In genomic region chr11:15114501-15115475, GRCh38 we compare ENCODE assay signal across 9 cellular contexts.
DNase-seq lines count a peak whose midpoint lies in the region; ATAC-seq lines count a peak whose summit lies in the region.
"Had no signal": no experiment of that assay in that cellular context is flagged by ENCODE, and none has a peak within 500 bp of the region (broad histone marks: within the 10 kb centered on the region; RNA-seq: fewer than 3 reads in every experiment).

Gene INSC, plus strand, starts transcription at chr11:15114923. Its CDS starts 34,252 bp downstream, at chr11:15149175.

- H3K4me1 ChIP-seq in iPS-18a (ENCODE audit: control insufficient read depth, low read depth, low read length) = no peaks in the 10 kb centered on the region

- H3K27ac Mint-ChIP-seq in stimulated activated naive B cell treated with anti-CD40 and anti-IgM and Interleukin-4, amounts not matched to agents 10 μg/mL and 1 μg/mL and 100 μg/mL, for 72 hours = peak within 1 kb of the TSS; percentile 94

- H3K9me3 Mint-ChIP-seq in stimulated activated naive B cell treated with anti-CD40 and anti-IgM and Interleukin-4, amounts not matched to agents 10 μg/mL and 1 μg/mL and 100 μg/mL, for 72 hours = peaks cover 2 to 4% of the 10 kb centered on the region in 2 donors

- peak within 1 kb of the TSS; percentile 77 to 80 for H3K4me3 Mint-ChIP-seq in stimulated activated naive B cell treated with anti-CD40 and anti-IgM and Interleukin-4, amounts not matched to agents 10 μg/mL and 1 μg/mL and 100 μg/mL, for 72 hours

- H3K9me3 ChIP-seq in iPS-18a (ENCODE audit: control insufficient read depth, low read depth, low read length) = no peaks in the 10 kb centered on the region

- peaks cover 35% of the 10 kb centered on the region for H3K27me3 ChIP-seq in iPS-18a (ENCODE audit: control insufficient read depth, insufficient read depth, low read length)

- H3K4me1 Mint-ChIP-seq in stimulated activated naive B cell treated with anti-CD40 and anti-IgM and Interleukin-4, amounts not matched to agents 10 μg/mL and 1 μg/mL and 100 μg/mL, for 72 hours = peaks cover 46 to 86% of the 10 kb centered on the region in 2 donors

- H3K4me3 ChIP-seq in iPS-18a (ENCODE audit: low read length) = peak within 1 kb of the TSS; percentile 60

- H3K36me3 ChIP-seq in iPS-18a (ENCODE audit: control insufficient read depth, low read depth, low read length) = no peaks in the 10 kb centered on the region

- no peak within 1 kb of the TSS for H3K27ac ChIP-seq in iPS-18a (ENCODE audit: low read length)
- H3K27ac ChIP-seq: 22Rv1 had no signal

- DNase-seq in DMS 273 (lab: John Stamatoyannopoulos, UW; ENCODE audit: unreplicated experiment) (peak; percentile 46), DMS 273 treated with DMSO at 0.1 percent for 48 hours (lab: John Stamatoyannopoulos, UW) (no peak), astrocyte of the hippocampus (ENCODE audit: low read depth, low spot score) (peak; percentile 46), cortex of kidney (lab: John Stamatoyannopoulos, UW) (no peak)
- no peak for DNase-seq in stimulated activated naive B cell treated with anti-CD40 and anti-IgM and Interleukin-4, amounts not matched to agents 10 μg/mL and 1 μg/mL and 100 μg/mL, for 72 hours

- peaks cover 3 to 4% of the 10 kb centered on the region in 2 donors for H3K36me3 Mint-ChIP-seq in stimulated activated naive B cell treated with anti-CD40 and anti-IgM and Interleukin-4, amounts not matched to agents 10 μg/mL and 1 μg/mL and 100 μg/mL, for 72 hours

- no peak within 1 kb of the TSS for H3K9ac ChIP-seq in iPS-18a (ENCODE audit: low read length)

- ATAC-seq in stimulated activated naive B cell treated with anti-CD40 and anti-IgM and Interleukin-4, amounts not matched to agents 10 μg/mL and 1 μg/mL and 100 μg/mL, for 72 hours (replicated peaks) = no peak
- ATAC-seq in GM18867 (IDR thresholded peaks at IDR 0.05; ENCODE audit: unreplicated experiment) (no peak), HG03354 (IDR thresholded peaks at IDR 0.05; ENCODE audit: poor library complexity, severe bottlenecking, unreplicated experiment) (no peak)

- peaks cover 21 to 24% of the 10 kb centered on the region in 2 donors for H3K27me3 Mint-ChIP-seq in stimulated activated naive B cell treated with anti-CD40 and anti-IgM and Interleukin-4, amounts not matched to agents 10 μg/mL and 1 μg/mL and 100 μg/mL, for 72 hours

Comparison
In these comparisons a context has a peak if more than half of its experiments do, and no peak if none do; other contexts are left out.
1. DNase-seq: peak in DMS 273 (single experiment) and astrocyte of the hippocampus (single experiment); none in DMS 273 treated with DMSO at 0.1 percent for 48 hours (single experiment), stimulated activated naive B cell treated with anti-CD40 and anti-IgM and Interleukin-4, amounts not matched to agents 10 μg/mL and 1 μg/mL and 100 μg/mL, for 72 hours (single experiment) and cortex of kidney (single experiment).